Comparison of ENCODE assay signal across 8 cellular contexts in genomic region chr5:43193171-43193951, GRCh38. TPM values are rescaled to one million over a fixed set of nuclear protein-coding genes. Genes with fewer than 3 reads are reported as not detected.
DNase-seq lines count a peak whose midpoint lies in the region; ATAC-seq and TF ChIP-seq lines count a peak whose summit lies in the region.

No MANE protein-coding gene starts in this region.

- peaks cover 3% of the 10 kb centered on the region for H3K27me3 ChIP-seq in neural cell (ENCODE audit: insufficient read depth, low read depth, low read length)
- peaks cover 10% of the 10 kb centered on the region for H3K27me3 ChIP-seq in upper lobe of right lung

- peak overlapping the region; percentile 79 for H3K9ac ChIP-seq in neural cell (ENCODE audit: low read length)

- TF ChIP-seq RAD21 in neural cell (conservative IDR thresholded peaks at IDR 0.05): no peak

- peak overlapping the region; percentile 68 for H3K4me2 ChIP-seq in neural cell (ENCODE audit: low read length)

- intact Hi-C loops in upper lobe of right lung (cut with DNase I): no loop called here

- peak; percentile 15 for TF ChIP-seq EP300 in neural cell (conservative IDR thresholded peaks at IDR 0.05; ENCODE audit: poor library complexity, severe bottlenecking)

- peaks cover 14% of the 10 kb centered on the region for H3K4me1 ChIP-seq in upper lobe of right lung

- H3K9me3 ChIP-seq in neural cell (ENCODE audit: low read length): no peaks in the 10 kb centered on the region
- H3K9me3 ChIP-seq in upper lobe of right lung: no peaks in the 10 kb centered on the region

- ATAC-seq in HG02759 (IDR thresholded peaks at IDR 0.05; ENCODE audit: unreplicated experiment) (peak; percentile 26), upper lobe of right lung (peak; percentile 59)

- TF ChIP-seq CTCF in GM13977 (IDR thresholded peaks at IDR 0.05; ENCODE audit: extremely low read depth, insufficient read depth, missing control alignments): no peak
- TF ChIP-seq CTCF in fibroblast of the aortic adventitia (IDR thresholded peaks at IDR 0.05; ENCODE audit: insufficient read depth, low read length): no peak
- no peak for TF ChIP-seq CTCF in neural cell (IDR thresholded peaks at IDR 0.05; ENCODE audit: poor library complexity, severe bottlenecking)
- TF ChIP-seq CTCF in upper lobe of right lung (IDR thresholded peaks at IDR 0.05): no peak

- H3K79me2 ChIP-seq in neural cell (replicated peaks; ENCODE audit: insufficient read depth, low read length): peaks cover 4% of the 10 kb centered on the region

- peak; percentile 80 for DNase-seq in GM13977 (ENCODE audit: low spot score)
- DNase-seq in NCI-H226: peak; percentile 46
- DNase-seq in activated T-cell treated with anti-CD3 and anti-CD28 coated beads, Interleukin-2, amount 50 U/mL, for 48 hours: peak; percentile 59 to 65
- DNase-seq in fibroblast of the aortic adventitia (ENCODE audit: low read depth): peak; percentile 93
- DNase-seq in upper lobe of right lung: no peak
- DNase-seq in activated gamma-delta T cell (lab: John Stamatoyannopoulos, UW): no peak

- no peaks in the 10 kb centered on the region for H3F3A ChIP-seq in neural cell (ENCODE audit: insufficient read depth, low read length, poor library complexity, severe bottlenecking)

- in situ Hi-C loops in GM13977 (cut with MboI; ENCODE audit: low pct_unique_long_range_greater_than_20kb, low sequenced_read_pairs, unreplicated experiment): no loop called here

- H4K20me1 ChIP-seq in neural cell (ENCODE audit: insufficient read depth): no peaks in the 10 kb centered on the region

- no peaks in the 10 kb centered on the region for H3K9me2 ChIP-seq in neural cell (ENCODE audit: insufficient read depth, low read length)

- H3K4me3 ChIP-seq in fibroblast of the aortic adventitia (ENCODE audit: low read depth, low read length) (peak overlapping the region; percentile 68), neural cell (ENCODE audit: low read length) (peak overlapping the region; percentile 98), upper lobe of right lung (peak overlapping the region; percentile 53)

- H3K36me3 ChIP-seq in neural cell (ENCODE audit: insufficient read depth, low read length) (no peaks in the 10 kb centered on the region), upper lobe of right lung (no peaks in the 10 kb centered on the region)

- peak overlapping the region; percentile 76 for H2AFZ ChIP-seq in neural cell (ENCODE audit: low read depth, low read length)

- peak overlapping the region; percentile 71 for H3K27ac ChIP-seq in neural cell (ENCODE audit: low read length)
- H3K27ac ChIP-seq in upper lobe of right lung: no peak overlapping the region

TF ChIP-seq in neural cell, 6 proteins besides CTCF, POLR2A, EP300 and RAD21:
- TF ChIP-seq REST (IDR thresholded peaks at IDR 0.05; ENCODE audit: borderline replicate concordance): peak; percentile 11
- TF ChIP-seq POLR2AphosphoS5 (IDR thresholded peaks at IDR 0.05): peak; percentile 8
- TF ChIP-seq MXI1 (conservative IDR thresholded peaks at IDR 0.05; ENCODE audit: poor library complexity, severe bottlenecking): no peak
- no peak for TF ChIP-seq TAF1 (IDR thresholded peaks at IDR 0.05; ENCODE audit: low read depth)
- no peak for TF ChIP-seq EZH2 (IDR thresholded peaks at IDR 0.05; ENCODE audit: borderline replicate concordance, insufficient read depth, low read length, poor library complexity, severe bottlenecking)
- TF ChIP-seq SMC3 (conservative IDR thresholded peaks at IDR 0.05; ENCODE audit: poor library complexity): no peak

RNA-seq across cellular contexts. Expression of gene NIM1K, which starts 1.3 kb away (rescaled TPM):
- total RNA-seq in fibroblast of the aortic adventitia (ENCODE audit: low replicate concordance): 0.65 and 1.9 TPM in 2 replicates
- polyA plus RNA-seq in neural cell: 4.4 and 7.4 TPM in 2 replicates
- polyA minus RNA-seq in neural cell: 10.1 and 12.4 TPM in 2 replicates
- total RNA-seq in upper lobe of right lung: 6.0 TPM

Comparison
In these comparisons a context has a peak if more than half of its experiments do, and no peak if none do; other contexts are left out.
1. DNase-seq: peak in GM13977 (single experiment), NCI-H226 (single experiment), activated T-cell treated with anti-CD3 and anti-CD28 coated beads, Interleukin-2, amount 50 U/mL, for 48 hours (2 of 2) and fibroblast of the aortic adventitia (single experiment); none in upper lobe of right lung (single experiment) and activated gamma-delta T cell (single experiment).
2. Peak in every context shown above with its lines, with median percentiles within 50 percentile points of each other: H3K4me3 ChIP-seq.